ENCODE assay signal across 1 cellular context in genomic region chr12:132669166-132669879, GRCh38.
TF ChIP-seq lines count a peak whose summit lies in the region.

No MANE protein-coding gene starts in this region.

TF ChIP-seq in PFSK-1, 5 proteins besides CTCF, POLR2A, EP300 and RAD21 (continued from another document):
- TF ChIP-seq REST (IDR thresholded peaks at IDR 0.05; ENCODE audit: insufficient read depth in 1 of 2, low read depth in 2 of 2, low read length in 2 of 2) (no peak), TAF1 (IDR thresholded peaks at IDR 0.05; ENCODE audit: borderline replicate concordance, insufficient read depth, low read length) (no peak), POLR2AphosphoS5 (IDR thresholded peaks at IDR 0.05; ENCODE audit: low read depth, low read length) (peak; percentile 58), SIN3A (IDR thresholded peaks at IDR 0.05; ENCODE audit: borderline replicate concordance, insufficient read depth, low read length) (no peak)
